In the genomic region with DNA sequence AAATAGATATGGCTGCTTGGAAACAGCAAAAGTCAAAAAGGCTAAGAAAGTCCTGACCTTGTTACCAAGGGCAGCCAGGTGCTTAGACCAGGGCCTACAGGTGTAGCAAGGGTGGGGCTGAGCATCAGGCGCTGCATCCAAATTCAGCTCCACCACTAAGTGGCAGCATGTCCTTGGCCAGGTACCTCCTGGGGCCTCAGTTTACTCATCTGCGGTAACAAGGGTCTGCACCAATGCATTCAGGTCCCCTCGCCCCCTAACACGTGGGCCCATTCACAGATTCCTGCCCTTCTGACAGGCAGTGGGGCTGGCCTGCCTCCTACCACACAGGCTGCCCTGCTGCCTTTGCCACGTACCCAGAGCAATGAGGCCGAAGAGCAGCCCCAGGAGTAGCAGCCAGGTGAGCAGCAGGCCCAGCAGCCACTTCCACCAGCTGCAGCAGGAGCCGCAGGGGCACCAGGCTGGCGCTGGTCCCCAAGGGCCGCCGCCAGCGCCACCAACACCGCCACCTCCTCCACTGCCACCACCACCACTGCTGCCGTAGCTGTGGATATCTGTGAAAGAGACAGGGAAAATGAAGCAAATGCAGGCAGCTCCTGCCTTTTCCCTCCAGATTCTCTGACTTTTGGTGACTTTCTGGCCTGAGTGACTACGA, we compare ENCODE assay signal across 17 cellular contexts. TPM values are rescaled to one million over a fixed set of nuclear protein-coding genes. Genes with fewer than 3 reads are reported as not detected.
A peak's percentile ranks its signal among the peaks of the same experiment; 100 is the strongest.
DNase-seq lines count a peak whose midpoint lies in the region; ATAC-seq and TF ChIP-seq lines count a peak whose summit lies in the region.
"Had no signal": no experiment of that assay in that cellular context is flagged by ENCODE, and none has a peak within 500 bp of the region (broad histone marks: within the 10 kb centered on the region; RNA-seq: fewer than 3 reads in every experiment).

No MANE protein-coding gene starts in this region.

- H3K36me3 ChIP-seq in OCI-LY1 (ENCODE audit: insufficient read depth, low read length) (no peaks in the 10 kb centered on the region), endodermal cell (ENCODE audit: control insufficient read depth, insufficient read depth, low read length) (no peaks in the 10 kb centered on the region), neural progenitor cell (no peaks in the 10 kb centered on the region)

- H3K27me3 Mint-ChIP-seq in H9 (ENCODE audit: low read depth), result peaks cover 3% of the 10 kb centered on the region
- H3K27me3 Mint-ChIP-seq in endodermal cell (ENCODE audit: insufficient read depth), result no peaks in the 10 kb centered on the region
- peaks cover 13% of the 10 kb centered on the region for H3K27me3 Mint-ChIP-seq in neural progenitor cell (ENCODE audit: insufficient read depth, low read depth)
- no peaks in the 10 kb centered on the region for H3K27me3 Mint-ChIP-seq in effector memory CD8-positive, alpha-beta T cell
- H3K27me3 Mint-ChIP-seq in activated naive CD4-positive, alpha-beta T cell treated with anti-CD3 and anti-CD28 coated beads for 36 hours (ENCODE audit: low read depth), result no peaks in the 10 kb centered on the region

- H3K27me3 ChIP-seq in H9 (ENCODE audit: insufficient read depth, low read length), result no peaks in the 10 kb centered on the region; the same call in 1 of the 2 replicates
- H3K27me3 ChIP-seq in OCI-LY1 (ENCODE audit: insufficient read depth, low read length), result no peaks in the 10 kb centered on the region
- H3K27me3 ChIP-seq in endodermal cell (ENCODE audit: control insufficient read depth, insufficient read depth, low read length, poor library complexity, severe bottlenecking), result no peaks in the 10 kb centered on the region
- no peaks in the 10 kb centered on the region for H3K27me3 ChIP-seq in neural progenitor cell

- DNase-seq in H9 (peak; percentile 53), endodermal cell (peak; percentile 70), neural progenitor cell (ENCODE audit: low spot score) (no peak)
- DNase-seq in effector memory CD8-positive, alpha-beta T cell, result no peak
- DNase-seq in stimulated activated naive CD4-positive, alpha-beta T cell treated with Interleukin-2 at 50 U/mL for 16 hours (lab: John Stamatoyannopoulos, UW), result no peak
- DNase-seq in activated naive CD4-positive, alpha-beta T cell treated with anti-CD3 and anti-CD28 coated beads for 36 hours, result no peak
- DNase-seq: ACHN, DMS79 treated with DMSO at 0.1 percent for 48 hours, HCEC 1CT, KBM-7, NCI-H187 treated with DMSO at 0.1 percent for 48 hours, NCI-H226, NCI-H524 treated with DMSO at 0.1 percent for 48 hours had no signal

- H3F3A ChIP-seq in OCI-LY1 (ENCODE audit: insufficient read depth, low read length) (no peaks in the 10 kb centered on the region), neural progenitor cell (ENCODE audit: low read depth) (peaks cover 33% of the 10 kb centered on the region)

- H3K79me1 ChIP-seq in H9 (ENCODE audit: insufficient read depth, low read depth, low read length, poor library complexity, severe bottlenecking), result no peaks in the 10 kb centered on the region

- intact Hi-C loops in activated naive CD4-positive, alpha-beta T cell treated with anti-CD3 and anti-CD28 coated beads for 36 hours (cut with micrococcal nuclease), result loop anchor here (2.0 kb wide), 1 partner anchor 66 kb away; a partner anchor contains a TSS

- H2BK20ac ChIP-seq in H9 (ENCODE audit: low read depth, low read length, poor library complexity, severe bottlenecking), result no peak overlapping the region

- H3K9ac ChIP-seq in H9 (ENCODE audit: extremely low read depth, insufficient read length, low read length), result no peak overlapping the region
- no peak overlapping the region for H3K9ac ChIP-seq in OCI-LY1 (ENCODE audit: low read length)
- no peak overlapping the region for H3K9ac ChIP-seq in endodermal cell (ENCODE audit: extremely low read depth, low read length, poor library complexity, severe bottlenecking)
- H3K9ac ChIP-seq in neural progenitor cell, result no peak overlapping the region

- no peak overlapping the region for H3K18ac ChIP-seq in H9 (ENCODE audit: insufficient read length, low read depth, low read length)

- H4K5ac ChIP-seq in H9 (ENCODE audit: insufficient read length, low read depth, low read length), result no peak overlapping the region

- no peak overlapping the region for H3K56ac ChIP-seq in H9 (ENCODE audit: insufficient read length, low read depth, low read length)

- no peak overlapping the region for H3K4me2 ChIP-seq in H9 (ENCODE audit: insufficient read depth, insufficient read length, low read length)
- no peak overlapping the region for H3K4me2 ChIP-seq in OCI-LY1 (ENCODE audit: low read length)
- H3K4me2 ChIP-seq in neural progenitor cell, result no peak overlapping the region

- H4K20me1 ChIP-seq in H9 (ENCODE audit: control insufficient read depth, insufficient read depth, insufficient read length), result no peaks in the 10 kb centered on the region
- H4K20me1 ChIP-seq in OCI-LY1 (ENCODE audit: insufficient read depth, low read length), result no peaks in the 10 kb centered on the region
- no peaks in the 10 kb centered on the region for H4K20me1 ChIP-seq in neural progenitor cell (ENCODE audit: low read depth)

- no peak overlapping the region for H2BK15ac ChIP-seq in H9 (ENCODE audit: low read depth, low read length)

- H3T11ph ChIP-seq in H9 (ENCODE audit: low read length), result no peak overlapping the region

- no peaks in the 10 kb centered on the region for H3K79me2 ChIP-seq in H9 (ENCODE audit: insufficient read depth, low read length)
- no peaks in the 10 kb centered on the region for H3K79me2 ChIP-seq in OCI-LY1 (ENCODE audit: insufficient read depth, low read length)
- H3K79me2 ChIP-seq in neural progenitor cell (ENCODE audit: low read depth), result no peaks in the 10 kb centered on the region

- H3K4me3 ChIP-seq in OCI-LY1 (ENCODE audit: low read depth, low read length, poor library complexity, severe bottlenecking), result no peak overlapping the region
- no peak overlapping the region for H3K4me3 ChIP-seq in endodermal cell (ENCODE audit: low read length)
- H3K4me3 ChIP-seq in neural progenitor cell, result no peak overlapping the region

- no peak for ATAC-seq in effector memory CD8-positive, alpha-beta T cell (replicated peaks)
- ATAC-seq: Panc1, Right ventricle myocardium inferior had no signal

- H3K14ac ChIP-seq in H9 (ENCODE audit: insufficient read depth, low read length), result no peak overlapping the region

- no peak overlapping the region for H2BK12ac ChIP-seq in H9 (ENCODE audit: insufficient read length, low read depth, low read length)

- CTCF ChIA-PET in activated naive CD4-positive, alpha-beta T cell treated with anti-CD3 and anti-CD28 coated beads for 36 hours (lab: Charles Lee), result interaction anchor here (0.6 to 1.1 kb wide), 2 partner anchors 172 to 198 kb away, joined by 3 read pairs; no protein-coding TSS in a partner anchor

- no peak overlapping the region for H3K4ac ChIP-seq in H9 (ENCODE audit: low read depth, low read length)

- H3K27ac ChIP-seq in H9 (ENCODE audit: insufficient read length, low read depth, low read length) (no peak overlapping the region), OCI-LY1 (ENCODE audit: low read depth, low read length, poor library complexity, severe bottlenecking) (no peak overlapping the region), endodermal cell (ENCODE audit: low read depth, low read length) (no peak overlapping the region), neural progenitor cell (peak overlapping the region; percentile 53)
- H3K27ac ChIP-seq: C4-2B had no signal

- H3K23ac ChIP-seq in H9 (ENCODE audit: insufficient read length, low read depth, low read length), result no peak overlapping the region

- peaks cover 40 to 46% of the 10 kb centered on the region in 2 experiments for H3K4me1 Mint-ChIP-seq in H9
- peaks cover 41% of the 10 kb centered on the region for H3K4me1 Mint-ChIP-seq in endodermal cell
- H3K4me1 Mint-ChIP-seq in neural progenitor cell, result peaks cover 22% of the 10 kb centered on the region
- no peaks in the 10 kb centered on the region for H3K4me1 Mint-ChIP-seq in effector memory CD8-positive, alpha-beta T cell (ENCODE audit: low read depth in 2 of 2)
- no peaks in the 10 kb centered on the region for H3K4me1 Mint-ChIP-seq in activated naive CD4-positive, alpha-beta T cell treated with anti-CD3 and anti-CD28 coated beads for 36 hours (ENCODE audit: low read depth)

- H2BK120ac ChIP-seq in H9 (ENCODE audit: low read depth, low read length, poor library complexity, severe bottlenecking), result no peak overlapping the region

- no CpG with 5 or more reads among the region's 14 CpGs for WGBS in H9 (ENCODE audit: extremely low coverage, insufficient read length, low lambda C conversion rate)
- WGBS in endodermal cell (ENCODE audit: insufficient coverage in 1 of 2, insufficient read length in 1 of 2), 2 experiments, result 83 to 89% methylated on average over 3 to 14 of the region's 14 CpGs

- H3K9me2 ChIP-seq in OCI-LY1 (ENCODE audit: low read depth, low read length), result no peaks in the 10 kb centered on the region

- H3K4me3 Mint-ChIP-seq in H9, result no peak overlapping the region
- H3K4me3 Mint-ChIP-seq in endodermal cell, result no peak overlapping the region
- H3K4me3 Mint-ChIP-seq in neural progenitor cell, result no peak overlapping the region
- H3K4me3 Mint-ChIP-seq in effector memory CD8-positive, alpha-beta T cell, result no peak overlapping the region
- no peak overlapping the region for H3K4me3 Mint-ChIP-seq in activated naive CD4-positive, alpha-beta T cell treated with anti-CD3 and anti-CD28 coated beads for 36 hours

- no peak overlapping the region for H4K91ac ChIP-seq in H9 (ENCODE audit: insufficient read length, low read depth, low read length)

- H3K27ac Mint-ChIP-seq in H9 (peak overlapping the region in 1 of 3 experiments; percentile 59; a peak in 3 of 7 replicates), endodermal cell (peak overlapping the region; percentile 87), neural progenitor cell (no peak overlapping the region)
- no peak overlapping the region for H3K27ac Mint-ChIP-seq in effector memory CD8-positive, alpha-beta T cell
- no peak overlapping the region for H3K27ac Mint-ChIP-seq in activated naive CD4-positive, alpha-beta T cell treated with anti-CD3 and anti-CD28 coated beads for 36 hours

- H2AFZ ChIP-seq in H9 (ENCODE audit: low read length) (no peak overlapping the region), OCI-LY1 (ENCODE audit: low read length) (no peak overlapping the region), neural progenitor cell (replicated peaks) (no peak overlapping the region)

- peak; percentile 49 for TF ChIP-seq CTCF in H9 (conservative IDR thresholded peaks at IDR 0.05)
- peak; percentile 12; the same call in 1 of the 2 replicates for TF ChIP-seq CTCF in OCI-LY1 (IDR thresholded peaks at IDR 0.05; ENCODE audit: low read length)
- TF ChIP-seq CTCF in endodermal cell (conservative IDR thresholded peaks at IDR 0.05), result peak; percentile 47
- no peak for TF ChIP-seq CTCF in neural progenitor cell (IDR thresholded peaks at IDR 0.05)

- H3K23me2 ChIP-seq in H9 (ENCODE audit: insufficient read length, low read depth, low read length, poor library complexity, severe bottlenecking), result no peaks in the 10 kb centered on the region

- H3K9me3 ChIP-seq in H9 (ENCODE audit: control insufficient read depth, low read depth, low read length), result no peaks in the 10 kb centered on the region
- H3K9me3 ChIP-seq in OCI-LY1 (ENCODE audit: low read length), result no peaks in the 10 kb centered on the region
- H3K9me3 ChIP-seq in endodermal cell (ENCODE audit: control insufficient read depth, low read length), result no peaks in the 10 kb centered on the region
- no peaks in the 10 kb centered on the region for H3K9me3 ChIP-seq in neural progenitor cell (ENCODE audit: low read depth)

- H2AK5ac ChIP-seq in H9 (ENCODE audit: insufficient read length, low read length), result no peak overlapping the region

- peaks cover 10% of the 10 kb centered on the region; the same call in 1 of the 2 replicates for H3K4me1 ChIP-seq in H9 (ENCODE audit: insufficient read depth, low read length)
- no peaks in the 10 kb centered on the region for H3K4me1 ChIP-seq in OCI-LY1 (ENCODE audit: insufficient read depth, low read length, severe bottlenecking)
- H3K4me1 ChIP-seq in endodermal cell (ENCODE audit: control insufficient read depth, insufficient read depth, low read length), result peaks cover 3% of the 10 kb centered on the region
- peaks cover 34% of the 10 kb centered on the region for H3K4me1 ChIP-seq in neural progenitor cell

- H3K36me3 Mint-ChIP-seq in H9 (ENCODE audit: insufficient read depth in 1 of 3, low read depth in 3 of 3) (no peaks in the 10 kb centered on the region; a peak in 1 of 7 replicates), endodermal cell (ENCODE audit: low read depth) (no peaks in the 10 kb centered on the region), neural progenitor cell (no peaks in the 10 kb centered on the region)
- no peaks in the 10 kb centered on the region for H3K36me3 Mint-ChIP-seq in effector memory CD8-positive, alpha-beta T cell (ENCODE audit: insufficient read depth)
- H3K36me3 Mint-ChIP-seq in activated naive CD4-positive, alpha-beta T cell treated with anti-CD3 and anti-CD28 coated beads for 36 hours (ENCODE audit: low read depth), result no peaks in the 10 kb centered on the region

- H4K8ac ChIP-seq in H9 (replicated peaks; ENCODE audit: insufficient read length, low read depth, low read length), result no peak overlapping the region

- no peak overlapping the region for H2BK5ac ChIP-seq in H9 (ENCODE audit: insufficient read length, low read length)

- H3K9me3 Mint-ChIP-seq in H9 (no peaks in the 10 kb centered on the region), endodermal cell (no peaks in the 10 kb centered on the region), neural progenitor cell (no peaks in the 10 kb centered on the region)
- H3K9me3 Mint-ChIP-seq in effector memory CD8-positive, alpha-beta T cell, result no peaks in the 10 kb centered on the region
- H3K9me3 Mint-ChIP-seq in activated naive CD4-positive, alpha-beta T cell treated with anti-CD3 and anti-CD28 coated beads for 36 hours, result no peaks in the 10 kb centered on the region

RNA-seq across cellular contexts. Expression of a gene that starts 28.9 kb away (rescaled TPM):
- total RNA-seq in H9 (2021) (1.9 TPM in 2 replicates), endodermal cell (1 to 10 TPM; 1.1 to 2.3 TPM), neural progenitor cell (ENCODE audit: low replicate concordance) (1.5 and 2.3 TPM in 2 replicates)
- polyA plus RNA-seq in endodermal cell (2013, experiment 1 of 2), result 0.39 TPM
- polyA plus RNA-seq in endodermal cell (2013, experiment 2 of 2), result 0.87 TPM
- not detected for total RNA-seq in activated naive CD4-positive, alpha-beta T cell treated with anti-CD3 and anti-CD28 coated beads for 36 hours

Comparison
In these comparisons a context has a peak if more than half of its experiments do, and no peak if none do; other contexts are left out.
1. DNase-seq: peak in H9 (single experiment) and endodermal cell (single experiment); none in neural progenitor cell (single experiment), effector memory CD8-positive, alpha-beta T cell (0 of 3), stimulated activated naive CD4-positive, alpha-beta T cell treated with Interleukin-2 at 50 U/mL for 16 hours (single experiment) and activated naive CD4-positive, alpha-beta T cell treated with anti-CD3 and anti-CD28 coated beads for 36 hours (single experiment).